ENCODE assay signal across 34 cellular contexts in the genomic region with DNA sequence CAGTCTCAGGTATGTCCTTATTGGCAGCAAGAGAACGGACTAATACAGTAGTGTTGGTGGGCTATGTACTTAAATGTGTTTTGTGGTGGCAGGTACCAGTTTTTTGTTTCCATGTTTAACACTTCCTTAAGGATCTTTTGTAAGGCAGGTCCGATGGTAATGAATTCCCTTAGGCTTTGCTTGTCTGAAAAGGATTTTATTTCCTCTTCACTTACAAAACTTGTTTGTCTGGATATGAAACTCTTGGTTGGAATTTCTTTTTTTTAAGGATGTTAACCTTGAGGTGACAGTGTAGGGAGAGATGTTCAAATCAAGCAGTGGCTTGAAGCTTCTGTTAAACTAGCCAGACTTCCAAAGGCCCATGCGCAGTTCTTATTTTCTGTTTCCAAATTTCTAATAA.
"Had no signal": no experiment of that assay in that cellular context is flagged by ENCODE, and none has a peak within 500 bp of the region (broad histone marks: within the 10 kb centered on the region; RNA-seq: fewer than 3 reads in every experiment).

No MANE protein-coding gene starts in this region.

- ATAC-seq: activated CD8-positive, alpha-beta T cell treated with anti-CD3 and anti-CD28 coated beads for 36 hours; activated naive CD4-positive, alpha-beta T cell treated with anti-CD3 and anti-CD28 coated beads, Interleukin-2, amount 50 U/mL, for 72 hours; activated T-cell treated with anti-CD3 and anti-CD28 coated beads, Interleukin-2, amount 50 U/mL, for 4 hours; activated T-cell treated with anti-CD3 and anti-CD28 coated beads, Interleukin-2, amount 50 U/mL, for 72 hours; activated T-helper 17 cell treated with anti-CD3 and anti-CD28 coated beads, Interleukin-2, amount 50 U/mL, for 72 hours; body of pancreas had no signal

- H3K27me3 Mint-ChIP-seq: activated B cell treated with CpG ODN at 0.5 μM for 24 hours; activated CD4-positive, alpha-beta memory T cell treated with anti-CD3 and anti-CD28 coated beads for 36 hours; activated CD4-positive, alpha-beta T cell treated with anti-CD3 and anti-CD28 coated beads, Interleukin-2, amount 10 ng/mL, durations not matched to agents 24 days and 14 days; activated CD8-positive, alpha-beta T cell treated with anti-CD3 and anti-CD28 coated beads for 36 hours; activated naive CD8-positive, alpha-beta T cell treated with anti-CD3 and anti-CD28 coated beads for 36 hours; activated T-helper 17 cell treated with anti-CD3 and anti-CD28 coated beads, Interleukin-2, amount 50 U/mL, for 72 hours had no signal

- H3K36me3 ChIP-seq: brain microvascular endothelial cell had no signal

- H3K4me3 Mint-ChIP-seq: activated B cell treated with CpG ODN at 0.5 μM for 24 hours; activated CD4-positive, alpha-beta memory T cell treated with anti-CD3 and anti-CD28 coated beads for 36 hours; activated CD4-positive, alpha-beta T cell treated with anti-CD3 and anti-CD28 coated beads, Interleukin-2, amount 10 ng/mL, durations not matched to agents 24 days and 14 days; activated CD8-positive, alpha-beta T cell treated with anti-CD3 and anti-CD28 coated beads for 36 hours; activated naive CD4-positive, alpha-beta T cell treated with anti-CD3 and anti-CD28 coated beads for 36 hours; activated naive CD8-positive, alpha-beta T cell treated with anti-CD3 and anti-CD28 coated beads for 36 hours; activated T-cell treated with anti-CD3 and anti-CD28 coated beads, Interleukin-2, amount 50 U/mL, for 4 hours; activated T-cell treated with anti-CD3 and anti-CD28 coated beads, Interleukin-2, amount 50 U/mL, for 72 hours; activated T-helper 1 cell treated with anti-CD3 and anti-CD28 coated beads, Interleukin-12 subunit alpha, Interleukin-12 subunit beta, Interleukin-2, Interleukin-4 antibody, amounts not matched to agents 30 ng/mL and 10 ng/mL and 1 ng/mL, durations not matched to agents 14 hours and 24 hours and 36 hours; activated T-helper 17 cell treated with anti-CD3 and anti-CD28 coated beads, Interleukin-2, amount 50 U/mL, for 72 hours; T-helper 1 cell treated with Interleukin-12 subunit alpha and Interleukin-12 subunit beta and Interleukin-4 antibody, amounts not matched to agents 30 μg/mL and 1 μg/mL, for 36 hours; T-helper 2 cell treated with Interferon-gamma antibody and Interleukin-4, amounts not matched to agents 5 μg/mL and 100 μg/mL, for 36 hours had no signal

- H3K9me3 Mint-ChIP-seq: activated CD4-positive, alpha-beta memory T cell treated with anti-CD3 and anti-CD28 coated beads for 36 hours; activated CD8-positive, alpha-beta T cell treated with anti-CD3 and anti-CD28 coated beads for 36 hours; activated naive CD4-positive, alpha-beta T cell treated with anti-CD3 and anti-CD28 coated beads for 36 hours had no signal

- H3K4me1 ChIP-seq: adrenal gland, body of pancreas had no signal

- H3K27ac Mint-ChIP-seq: activated B cell treated with CpG ODN at 0.5 μM for 24 hours; activated CD4-positive, alpha-beta memory T cell treated with anti-CD3 and anti-CD28 coated beads for 36 hours; activated CD4-positive, alpha-beta T cell treated with anti-CD3 and anti-CD28 coated beads, Interleukin-2, amount 10 ng/mL, durations not matched to agents 24 days and 14 days; activated CD8-positive, alpha-beta T cell treated with anti-CD3 and anti-CD28 coated beads for 36 hours; activated naive CD4-positive, alpha-beta T cell treated with anti-CD3 and anti-CD28 coated beads for 36 hours; activated naive CD4-positive, alpha-beta T cell treated with anti-CD3 and anti-CD28 coated beads, Interleukin-2, amount 50 U/mL, for 72 hours; activated naive CD8-positive, alpha-beta T cell treated with anti-CD3 and anti-CD28 coated beads for 36 hours; activated T-cell treated with anti-CD3 and anti-CD28 coated beads, Interleukin-2, amount 50 U/mL, for 72 hours; activated T-helper 1 cell treated with anti-CD3 and anti-CD28 coated beads, Interleukin-12 subunit alpha, Interleukin-12 subunit beta, Interleukin-2, Interleukin-4 antibody, amounts not matched to agents 30 ng/mL and 10 ng/mL and 1 ng/mL, durations not matched to agents 14 hours and 24 hours and 36 hours; activated T-helper 17 cell treated with anti-CD3 and anti-CD28 coated beads, Interleukin-2, amount 50 U/mL, for 72 hours; T-helper 1 cell treated with Interleukin-12 subunit alpha and Interleukin-12 subunit beta and Interleukin-4 antibody, amounts not matched to agents 30 μg/mL and 1 μg/mL, for 36 hours; T-helper 2 cell treated with Interferon-gamma antibody and Interleukin-4, amounts not matched to agents 5 μg/mL and 100 μg/mL, for 36 hours had no signal

- H3K9me3 ChIP-seq: adrenal gland, body of pancreas had no signal

- H3K27ac ChIP-seq: adrenal gland, body of pancreas, brain microvascular endothelial cell, VCaP had no signal

- H3K4me1 Mint-ChIP-seq: activated B cell treated with CpG ODN at 0.5 μM for 24 hours had no signal

- DNase-seq: activated B cell treated with CpG ODN at 0.5 μM for 24 hours; activated CD4-positive, alpha-beta memory T cell treated with anti-CD3 and anti-CD28 coated beads for 36 hours; activated CD4-positive, alpha-beta T cell treated with anti-CD3 and anti-CD28 coated beads for 4 hours; activated CD4-positive, alpha-beta T cell treated with anti-CD3 and anti-CD28 coated beads, Interleukin-2, amount 10 ng/mL, durations not matched to agents 24 days and 14 days; activated CD4-positive, alpha-beta T cell treated with anti-CD3 and anti-CD28 coated beads, Interleukin-2, amount 50 U/mL, for 1 hour; activated CD4-positive, alpha-beta T cell treated with anti-CD3 and anti-CD28 coated beads, Interleukin-2, amount 50 U/mL, for 4 hours; activated CD4-positive, CD25-positive, alpha-beta regulatory T cell treated with anti-CD3 and anti-CD28 coated beads, Interleukin-2, amount 50 U/mL, for 72 hours; activated CD8-positive, alpha-beta memory T cell treated with anti-CD3 and anti-CD28 coated beads, Interleukin-2, amount 50 U/mL, for 4 hours; activated CD8-positive, alpha-beta T cell treated with anti-CD3 and anti-CD28 coated beads for 36 hours; activated effector memory CD4-positive, alpha-beta T cell treated with anti-CD3 and anti-CD28 coated beads, Interleukin-2, amount 50 U/mL, for 16 hours; activated gamma-delta T cell treated with Interleukin-2 at 50 U/mL for 16 hours; activated naive CD4-positive, alpha-beta T cell; activated naive CD4-positive, alpha-beta T cell treated with anti-CD3 and anti-CD28 coated beads for 36 hours; activated naive CD4-positive, alpha-beta T cell treated with anti-CD3 and anti-CD28 coated beads, Interleukin-2, amount 50 U/mL, for 16 hours; activated naive CD8-positive, alpha-beta T cell treated with anti-CD3 and anti-CD28 coated beads for 36 hours; activated T-cell treated with anti-CD3 and anti-CD28 coated beads for 4 hours; activated T-cell treated with anti-CD3 and anti-CD28 coated beads, Interleukin-2, amount 50 U/mL, for 1 hour; activated T-cell treated with anti-CD3 and anti-CD28 coated beads, Interleukin-2, amount 50 U/mL, for 4 hours; activated T-cell treated with anti-CD3 and anti-CD28 coated beads, Interleukin-2, amount 50 U/mL, for 72 hours; adrenal gland; amniotic stem cell; aorta; body of pancreas; brain microvascular endothelial cell; central memory CD4-positive, alpha-beta T cell; T-helper 1 cell; T-helper 2 cell; T-helper 9 cell had no signal

- H3K27me3 ChIP-seq: adrenal gland, body of pancreas, brain microvascular endothelial cell had no signal

- H3K4me3 ChIP-seq: adrenal gland, body of pancreas had no signal
